In genomic region chr9:41266000-41266399, GRCh38 we compare ENCODE assay signal across 7 cellular contexts.
A peak's percentile ranks its signal among the peaks of the same experiment; 100 is the strongest.
DNase-seq lines count a peak whose midpoint lies in the region; ATAC-seq, FAIRE-seq and TF ChIP-seq lines count a peak whose summit lies in the region.
"Not testable (repeated sequence)": the region's sequence is repeated elsewhere in the genome, so short reads cannot be mapped to it uniquely, and the experiment has no call there.

No MANE protein-coding gene starts in this region.

- not testable (repeated sequence) for H2BK15ac ChIP-seq in mesendoderm (replicated peaks; ENCODE audit: low read depth)

- not testable (repeated sequence) for H3K4me1 Mint-ChIP-seq in neural progenitor cell

- CTCF ChIA-PET in K562 (lab: Yijun Ruan, JAX; ENCODE audit: low intra/inter-chr PET ratio): not testable (repeated sequence)

- 4% methylated on average over 7 of the region's 15 CpGs for WGBS in K562 (ENCODE audit: insufficient coverage, low coverage, missing lambda C conversion rate)
- no CpG with 5 or more reads among the region's 15 CpGs for WGBS in mesendoderm (ENCODE audit: extremely low coverage, insufficient coverage, low lambda C conversion rate)
- 71% methylated on average over 1 of the region's 15 CpGs for WGBS in suprapubic skin

- not testable (repeated sequence) for TF ChIP-seq RAD21 in K562 (CRISPR knock-in tag; conservative IDR thresholded peaks at IDR 0.05 in 1 of 2, IDR thresholded peaks at IDR 0.05 in 1 of 2)

- ATAC-seq in K562: peak; percentile 53
- peak; percentile 19 for ATAC-seq in foreskin keratinocyte

- H4K5ac ChIP-seq in mesendoderm (ENCODE audit: low read length): not testable (repeated sequence)

- not testable (repeated sequence) for H3K56ac ChIP-seq in mesendoderm (ENCODE audit: low read length)

- H3K36me3 ChIP-seq in K562 (ENCODE audit: control insufficient read depth, insufficient read depth, low read length); kidney (ENCODE audit: control insufficient read depth in 1 of 2, insufficient read depth in 2 of 2, low read length in 2 of 2); mesendoderm (ENCODE audit: control insufficient read depth, insufficient read depth, low read length); neural progenitor cell; suprapubic skin: not testable (repeated sequence)

- not testable (repeated sequence) for H3K36me3 Mint-ChIP-seq in neural progenitor cell

- H3F3A ChIP-seq in neural progenitor cell (ENCODE audit: low read depth): not testable (repeated sequence)

- H3K9me1 ChIP-seq in K562 (ENCODE audit: control insufficient read depth, insufficient read depth, low read length): not testable (repeated sequence)

- not testable (repeated sequence) for TF ChIP-seq EP300 in K562 (IDR thresholded peaks at IDR 0.05; ENCODE audit: low read length); suprapubic skin (IDR thresholded peaks at IDR 0.05)

- H2BK120ac ChIP-seq in mesendoderm (ENCODE audit: low read depth, low read length): not testable (repeated sequence)

- not testable (repeated sequence) for TF ChIP-seq CTCF in K562 (IDR thresholded peaks at IDR 0.05 in 2 of 3, conservative IDR thresholded peaks at IDR 0.05 in 1 of 3; ENCODE audit: insufficient read depth in 2 of 3, low read depth in 1 of 3, low read length in 3 of 3); foreskin keratinocyte (conservative IDR thresholded peaks at IDR 0.05); kidney (IDR thresholded peaks at IDR 0.05; ENCODE audit: borderline replicate concordance, extremely low read depth, insufficient read depth); neural progenitor cell (IDR thresholded peaks at IDR 0.05); suprapubic skin (IDR thresholded peaks at IDR 0.05)

- H3K4me2 ChIP-seq in K562 (ENCODE audit: insufficient read depth, low read length); mesendoderm (ENCODE audit: low read length); neural progenitor cell: not testable (repeated sequence)

- not testable (repeated sequence) for H3K79me1 ChIP-seq in mesendoderm (ENCODE audit: low read length)

- not testable (repeated sequence) for H4K20me1 ChIP-seq in K562 (replicated peaks; ENCODE audit: control insufficient read depth, insufficient read depth, low read length); neural progenitor cell (ENCODE audit: low read depth)

- H2AFZ ChIP-seq in K562 (ENCODE audit: low read depth, low read length); neural progenitor cell (replicated peaks): not testable (repeated sequence)

- H2AK5ac ChIP-seq in mesendoderm (ENCODE audit: low read length): not testable (repeated sequence)

- not testable (repeated sequence) for TF ChIP-seq POLR2A in K562 (conservative IDR thresholded peaks at IDR 0.05); suprapubic skin (IDR thresholded peaks at IDR 0.05)

- not testable (repeated sequence) for H3K18ac ChIP-seq in mesendoderm (ENCODE audit: low read length)

- H3K23ac ChIP-seq in mesendoderm (ENCODE audit: low read length): not testable (repeated sequence)

- not testable (repeated sequence) for H3K4me3 ChIP-seq in K562; kidney (ENCODE audit: low read length in 2 of 2); mesendoderm (ENCODE audit: low read length); neural progenitor cell; suprapubic skin

- not testable (repeated sequence) for H3K4ac ChIP-seq in mesendoderm (ENCODE audit: low read depth, low read length)

- FAIRE-seq in K562 (lab: Jason Lieb, UNC); kidney (lab: Jason Lieb, UNC): not testable (repeated sequence)

- H3K9ac ChIP-seq in K562 (ENCODE audit: insufficient read depth in 1 of 2, low read depth in 2 of 2, low read length in 2 of 2); kidney (ENCODE audit: low read length in 2 of 2); mesendoderm (ENCODE audit: low read length); neural progenitor cell: not testable (repeated sequence)

- H3K4me3 Mint-ChIP-seq in neural progenitor cell: not testable (repeated sequence)

- in situ Hi-C loops in K562 (cut with MboI): not testable (repeated sequence)

- H3K9me3 ChIP-seq in K562 (replicated peaks; ENCODE audit: control insufficient read depth, insufficient read depth, low read depth, low read length); kidney (ENCODE audit: control insufficient read depth in 1 of 2, low read length in 2 of 2); neural progenitor cell (ENCODE audit: low read depth); suprapubic skin: not testable (repeated sequence)

- not testable (repeated sequence) for H3K4me1 ChIP-seq in K562 (replicated peaks in 1 of 2; ENCODE audit: control insufficient read depth in 2 of 2, insufficient read depth in 2 of 2, low read length in 2 of 2); foreskin keratinocyte; kidney (ENCODE audit: control insufficient read depth in 1 of 2, insufficient read depth in 1 of 2, low read depth in 1 of 2, low read length in 2 of 2); mesendoderm (ENCODE audit: control insufficient read depth, low read depth, low read length); neural progenitor cell; suprapubic skin

- H3K27me3 Mint-ChIP-seq in neural progenitor cell (ENCODE audit: insufficient read depth, low read depth): not testable (repeated sequence)

- H3K9me3 Mint-ChIP-seq in neural progenitor cell: not testable (repeated sequence)

- BruUV-seq in K562 (replicated peaks; lab: Mats Ljungman, UMichigan): not testable (repeated sequence)

- not testable (repeated sequence) for H2BK5ac ChIP-seq in mesendoderm (ENCODE audit: low read length)

- not testable (repeated sequence) for H3K79me2 ChIP-seq in K562 (ENCODE audit: control insufficient read depth, insufficient read depth, low read length); mesendoderm (ENCODE audit: control insufficient read depth, insufficient read depth, low read length); neural progenitor cell (ENCODE audit: low read depth)

- H3K27ac ChIP-seq in K562 (ENCODE audit: extremely low read depth, low read depth, low read length); foreskin keratinocyte; kidney (ENCODE audit: low read depth in 2 of 2, low read length in 2 of 2); mesendoderm (ENCODE audit: low read depth, low read length); neural progenitor cell; suprapubic skin: not testable (repeated sequence)

- POLR2A ChIA-PET in K562 (lab: Yijun Ruan, JAX): not testable (repeated sequence)

- intact Hi-C loops in K562 (cut with micrococcal nuclease); cardiac septum (cut with DNase I); kidney (cut with DNase I): not testable (repeated sequence)

- not testable (repeated sequence) for H4K8ac ChIP-seq in mesendoderm (ENCODE audit: low read depth, low read length)

- not testable (repeated sequence) for H3K27me3 ChIP-seq in K562 (ENCODE audit: control insufficient read depth in 2 of 2, insufficient read depth in 2 of 2, low read length in 2 of 2); foreskin keratinocyte; mesendoderm (ENCODE audit: insufficient read depth, low read length, poor library complexity); suprapubic skin
- peaks cover 27% of the 10 kb centered on the region for H3K27me3 ChIP-seq in neural progenitor cell

- not testable (repeated sequence) for H3K27ac Mint-ChIP-seq in neural progenitor cell

- not testable (repeated sequence) for DNase-seq in K562 (ENCODE audit: extremely low read depth in 1 of 4, low spot score in 3 of 4); foreskin keratinocyte
- DNase-seq in cardiac septum (ENCODE audit: low spot score): peak; percentile 79
- DNase-seq in kidney: peak; percentile 80
- peak; percentile 26 for DNase-seq in mesendoderm
- peak; percentile 20 for DNase-seq in neural progenitor cell (ENCODE audit: low spot score)
- peak; percentile 65 to 82 for DNase-seq in suprapubic skin (ENCODE audit: low spot score in 2 of 2)
